In genomic region chr15:31365032-31365654, GRCh38 we compare ENCODE assay signal across 8 cellular contexts. TPM values are rescaled to one million over a fixed set of nuclear protein-coding genes. Genes with fewer than 3 reads are reported as not detected.
DNase-seq lines count a peak whose midpoint lies in the region; ATAC-seq, FAIRE-seq and TF ChIP-seq lines count a peak whose summit lies in the region.

No MANE protein-coding gene starts in this region.

- H3K36me3 ChIP-seq in K562 (ENCODE audit: control insufficient read depth, insufficient read depth, low read length), result no peaks in the 10 kb centered on the region
- no peaks in the 10 kb centered on the region for H3K36me3 ChIP-seq in mesendoderm (ENCODE audit: control insufficient read depth, insufficient read depth, low read length)
- no peaks in the 10 kb centered on the region for H3K36me3 ChIP-seq in tibial nerve

- H3K4me1 ChIP-seq in K562 (replicated peaks in 1 of 2; ENCODE audit: control insufficient read depth in 2 of 2, insufficient read depth in 2 of 2, low read length in 2 of 2), result peaks cover 39 to 52% of the 10 kb centered on the region in 2 experiments
- peaks cover 29% of the 10 kb centered on the region for H3K4me1 ChIP-seq in mesendoderm (ENCODE audit: control insufficient read depth, low read depth, low read length)
- peaks cover 0 to 93% (median 76%) of the 10 kb centered on the region in 4 donors for H3K4me1 ChIP-seq in tibial nerve

- H3K27me3 Mint-ChIP-seq in activated naive CD4-positive, alpha-beta T cell treated with anti-CD3 and anti-CD28 coated beads for 36 hours (ENCODE audit: low read depth), result no peaks in the 10 kb centered on the region

- no peak for DNase-seq in activated naive CD4-positive, alpha-beta T cell treated with anti-CD3 and anti-CD28 coated beads for 36 hours
- DNase-seq in activated naive CD4-positive, alpha-beta T cell treated with Interleukin-2 at 50 U/mL for 16 hours, result no peak
- DNase-seq in K562 (ENCODE audit: extremely low read depth in 1 of 4, low spot score in 3 of 4), result no peak
- no peak for DNase-seq in mesendoderm
- DNase-seq in tibial nerve (ENCODE audit: low spot score in 2 of 2), result no peak
- no peak for DNase-seq in glomerular visceral epithelial cell (ENCODE audit: extremely low spot score)
- DNase-seq in SK-N-DZ (ENCODE audit: low spot score), result no peak

- H2BK5ac ChIP-seq in mesendoderm (ENCODE audit: low read length), result no peak overlapping the region

- H3K9me3 ChIP-seq in K562 (replicated peaks; ENCODE audit: control insufficient read depth, insufficient read depth, low read depth, low read length), result peaks cover 6% of the 10 kb centered on the region
- no peaks in the 10 kb centered on the region for H3K9me3 ChIP-seq in tibial nerve

- H3K79me2 ChIP-seq in K562 (ENCODE audit: control insufficient read depth, insufficient read depth, low read length), result peaks cover 7% of the 10 kb centered on the region; the same call in 1 of the 3 replicates
- peaks cover 5% of the 10 kb centered on the region for H3K79me2 ChIP-seq in mesendoderm (ENCODE audit: control insufficient read depth, insufficient read depth, low read length)

- H3K27me3 ChIP-seq in K562 (ENCODE audit: control insufficient read depth in 2 of 2, insufficient read depth in 2 of 2, low read length in 2 of 2) (no peaks in the 10 kb centered on the region), mesendoderm (ENCODE audit: insufficient read depth, low read length, poor library complexity) (no peaks in the 10 kb centered on the region), tibial nerve (no peaks in the 10 kb centered on the region)

- no peak overlapping the region for H4K8ac ChIP-seq in mesendoderm (ENCODE audit: low read depth, low read length)

- H3K4ac ChIP-seq in mesendoderm (ENCODE audit: low read depth, low read length), result peak overlapping the region; percentile 57

- peaks cover 12% of the 10 kb centered on the region for H3K36me3 Mint-ChIP-seq in activated naive CD4-positive, alpha-beta T cell treated with anti-CD3 and anti-CD28 coated beads for 36 hours (ENCODE audit: low read depth)

- peak overlapping the region; percentile 25 for H2AK5ac ChIP-seq in mesendoderm (ENCODE audit: low read length)

- no peak overlapping the region for H4K5ac ChIP-seq in mesendoderm (ENCODE audit: low read length)

- peak overlapping the region; percentile 91 for H2AFZ ChIP-seq in K562 (ENCODE audit: low read depth, low read length)

- TF ChIP-seq POLR2A in K562 (conservative IDR thresholded peaks at IDR 0.05) (no peak), tibial nerve (IDR thresholded peaks at IDR 0.05) (no peak)

- WGBS in K562 (ENCODE audit: insufficient coverage, low coverage, missing lambda C conversion rate), result 63% methylated on average over 8 of the region's 10 CpGs
- no CpG with 5 or more reads among the region's 10 CpGs for WGBS in mesendoderm (ENCODE audit: extremely low coverage, insufficient coverage, low lambda C conversion rate)
- 61 to 69% methylated on average over 10 of the region's 10 CpGs for WGBS in tibial nerve, 2 donors

- POLR2A ChIA-PET in K562 (lab: Yijun Ruan, JAX), result interaction anchor here (0.6 to 3.2 kb wide), 4 partner anchors 15 to 739 kb away, joined by 3 to 12 read pairs (median 3); partner anchors contain the start of gene ARHGAP11B

- H3K56ac ChIP-seq in mesendoderm (ENCODE audit: low read length), result peak overlapping the region; percentile 82

- H3K9me3 Mint-ChIP-seq in activated naive CD4-positive, alpha-beta T cell treated with anti-CD3 and anti-CD28 coated beads for 36 hours, result peaks cover 2% of the 10 kb centered on the region

- no peaks in the 10 kb centered on the region for H4K20me1 ChIP-seq in K562 (replicated peaks; ENCODE audit: control insufficient read depth, insufficient read depth, low read length)

- in situ Hi-C loops in K562 (cut with MboI), result no loop called here

- H2BK15ac ChIP-seq in mesendoderm (replicated peaks; ENCODE audit: low read depth), result no peak overlapping the region

- H3K18ac ChIP-seq in mesendoderm (ENCODE audit: low read length), result peak overlapping the region; percentile 43

- H3K79me1 ChIP-seq in mesendoderm (ENCODE audit: low read length), result peaks cover 11% of the 10 kb centered on the region

- intact Hi-C loops in activated naive CD4-positive, alpha-beta T cell treated with anti-CD3 and anti-CD28 coated beads for 36 hours (cut with micrococcal nuclease), result loop anchor here (1.0 to 5.0 kb wide), 5 partner anchors 27 to 149 kb away; no protein-coding TSS in a partner anchor
- intact Hi-C loops in K562 (cut with micrococcal nuclease), result loop anchor here (2.0 to 5.0 kb wide), 2 partner anchors 38 to 70 kb away; partner anchors contain the start of gene KLF13

- no peak for TF ChIP-seq EP300 in K562 (IDR thresholded peaks at IDR 0.05; ENCODE audit: low read length)
- no peak for TF ChIP-seq EP300 in tibial nerve (IDR thresholded peaks at IDR 0.05)

- peak; percentile 35 for FAIRE-seq in K562 (lab: Jason Lieb, UNC)

- TF ChIP-seq CTCF in K562 (IDR thresholded peaks at IDR 0.05 in 2 of 3, conservative IDR thresholded peaks at IDR 0.05 in 1 of 3; ENCODE audit: insufficient read depth in 2 of 3, low read depth in 1 of 3, low read length in 3 of 3) (no peak), tibial nerve (IDR thresholded peaks at IDR 0.05) (no peak)

- peak overlapping the region; percentile 59 to 90 for H3K9ac ChIP-seq in K562 (ENCODE audit: insufficient read depth in 1 of 2, low read depth in 2 of 2, low read length in 2 of 2)
- H3K9ac ChIP-seq in mesendoderm (ENCODE audit: low read length), result no peak overlapping the region

- CTCF ChIA-PET in activated naive CD4-positive, alpha-beta T cell treated with anti-CD3 and anti-CD28 coated beads for 36 hours (lab: Charles Lee), result interaction anchor here (0.7 to 11.3 kb wide), 23 partner anchors 7 to 150 kb away, joined by 3 to 165 read pairs (median 5); partner anchors contain the start of gene KLF13
- CTCF ChIA-PET in K562 (lab: Yijun Ruan, JAX; ENCODE audit: low intra/inter-chr PET ratio), result interaction anchor here (0.7 kb wide), 1 partner anchor 70 kb away, joined by 3 read pairs; no protein-coding TSS in a partner anchor

- H3K4me3 Mint-ChIP-seq in activated naive CD4-positive, alpha-beta T cell treated with anti-CD3 and anti-CD28 coated beads for 36 hours, result peak overlapping the region; percentile 74

- no peak for TF ChIP-seq RAD21 in K562 (CRISPR knock-in tag; conservative IDR thresholded peaks at IDR 0.05 in 1 of 2, IDR thresholded peaks at IDR 0.05 in 1 of 2)

- H3K27ac Mint-ChIP-seq in activated naive CD4-positive, alpha-beta T cell treated with anti-CD3 and anti-CD28 coated beads for 36 hours, result peak overlapping the region; percentile 99

- BruUV-seq in K562 (replicated peaks; lab: Mats Ljungman, UMichigan), result no TSS peak

- no peak overlapping the region for H3K23ac ChIP-seq in mesendoderm (ENCODE audit: low read length)

- H3K4me3 ChIP-seq in K562 (no peak overlapping the region), mesendoderm (ENCODE audit: low read length) (no peak overlapping the region), tibial nerve (peak overlapping the region in 3 of 4 donors; percentile 16 to 49 (median 24))

- no peak overlapping the region for H2BK120ac ChIP-seq in mesendoderm (ENCODE audit: low read depth, low read length)

- H3K27ac ChIP-seq in K562 (ENCODE audit: extremely low read depth, low read depth, low read length), result peak overlapping the region; percentile 84
- H3K27ac ChIP-seq in mesendoderm (ENCODE audit: low read depth, low read length), result no peak overlapping the region
- peak overlapping the region; percentile 90 to 95 (median 94) for H3K27ac ChIP-seq in tibial nerve

- H3K4me2 ChIP-seq in K562 (ENCODE audit: insufficient read depth, low read length) (peak overlapping the region; percentile 52), mesendoderm (ENCODE audit: low read length) (no peak overlapping the region)

- no peak for ATAC-seq in K562
- ATAC-seq in GM19467 (IDR thresholded peaks at IDR 0.05; ENCODE audit: unreplicated experiment), result no peak

- peaks cover 97% of the 10 kb centered on the region for H3K4me1 Mint-ChIP-seq in activated naive CD4-positive, alpha-beta T cell treated with anti-CD3 and anti-CD28 coated beads for 36 hours (ENCODE audit: low read depth)

- no peaks in the 10 kb centered on the region for H3K9me1 ChIP-seq in K562 (ENCODE audit: control insufficient read depth, insufficient read depth, low read length)

TF ChIP-seq in K562, 482 proteins besides CTCF, POLR2A, EP300 and RAD21 (continues in another document):
- TF ChIP-seq ZKSCAN1 (IDR thresholded peaks at IDR 0.05; ENCODE audit: low read depth, low read length), result no peak
- TF ChIP-seq TAF15 (IDR thresholded peaks at IDR 0.05; ENCODE audit: low read depth, low read length), result no peak
- no peak for TF ChIP-seq ZBED1 (IDR thresholded peaks at IDR 0.05)
- no peak for TF ChIP-seq ZNF780A (CRISPR knock-in tag; IDR thresholded peaks at IDR 0.05)
- TF ChIP-seq MCM2 (IDR thresholded peaks at IDR 0.05; ENCODE audit: low read depth), result no peak
- no peak for TF ChIP-seq ZFPM2 (CRISPR knock-in tag; IDR thresholded peaks at IDR 0.05)
- TF ChIP-seq CEBPG (CRISPR knock-in tag; IDR thresholded peaks at IDR 0.05), result no peak
- TF ChIP-seq CEBPG (tag; conservative IDR thresholded peaks at IDR 0.05 in 1 of 2, IDR thresholded peaks at IDR 0.05 in 1 of 2), result no peak

RNA-seq across cellular contexts. Expression of gene KLF13, which starts 38.5 kb away (rescaled TPM):
- total RNA-seq in activated naive CD4-positive, alpha-beta T cell treated with anti-CD3 and anti-CD28 coated beads for 36 hours, result 100 to 1,000 TPM; 115 to 121 TPM
- 3.0 and 4.1 TPM in 2 replicates for total RNA-seq in K562 (2011; cell fraction: chromatin; rRNA removed; ENCODE audit: low replicate concordance)
- 3.0 and 4.2 TPM in 2 replicates for total RNA-seq in K562 (2011; cell fraction: nucleolus; rRNA removed)
- 6.4 and 7.3 TPM in 2 replicates for total RNA-seq in K562 (2011; cell fraction: nucleoplasm; rRNA removed)
- total RNA-seq in K562 (2014; rRNA removed) (6.4 and 6.5 TPM in 2 replicates), K562 (2014; rRNA removed; fragmentation: Illumina TruSeq; extraction: Trizol) (8.1 and 9.6 TPM in 2 replicates), K562 (2015; rRNA removed; fragmentation: Illumina TruSeq; extraction: Trizol) (4.5 and 6.1 TPM in 2 replicates), K562 (2021) (10.5 and 13.6 TPM in 2 replicates), tibial nerve (10 to 100 TPM; 61.2 to 77.9 (median 75.1) TPM)
- polyA plus RNA-seq in K562 (2011; rRNA removed) (4.1 and 4.8 TPM in 2 replicates), K562 (2014; fragmentation: Illumina TruSeq; extraction: Trizol) (5.9 TPM in 2 replicates), K562 (2014; fragmentation: Nextera tagmentation; extraction: Ambion mirVana) (1 to 10 TPM; 1.8 to 2.2 TPM), K562 (2014; rRNA removed) (3.0 and 3.3 TPM in 2 replicates)
- polyA plus RNA-seq in K562 (2011; cell fraction: cytosol; rRNA removed), result 2.1 and 2.7 TPM in 2 replicates
- polyA plus RNA-seq in K562 (2011; cell fraction: nucleus; rRNA removed), result 1.3 and 2.2 TPM in 2 replicates
- polyA plus RNA-seq in K562 (2012), result 6.4 and 7.3 TPM in 2 replicates
- polyA minus RNA-seq in K562 (2011; rRNA and poly(A)+ RNA removed), result 4.6 and 5.4 TPM in 2 replicates
- 3.5 and 4.4 TPM in 2 replicates for polyA minus RNA-seq in K562 (2011; cell fraction: cytosol; rRNA and poly(A)+ RNA removed)
- 1.00 and 1.3 TPM in 2 replicates for polyA minus RNA-seq in K562 (2011; cell fraction: nucleus; rRNA and poly(A)+ RNA removed)
- 28.4 TPM for polyA plus RNA-seq in mesendoderm (2013, experiment 1 of 2)
- polyA plus RNA-seq in mesendoderm (2013, experiment 2 of 2), result 29.2 TPM
- 65.3 and 76.1 TPM in 2 replicates for polyA plus RNA-seq in SK-N-DZ (2014; cell fraction: cytosol; rRNA removed)
- 26.8 and 37.7 TPM in 2 replicates for polyA plus RNA-seq in SK-N-DZ (2014; cell fraction: nucleus; rRNA removed)

Comparison
In these comparisons a context has a peak if more than half of its experiments do, and no peak if none do; other contexts are left out.
1. H3K4me3 ChIP-seq: peak in tibial nerve (3 of 4); none in K562 (single experiment) and mesendoderm (single experiment).
2. RNA of gene KLF13, which starts 38.5 kb away (total RNA-seq): 115 to 121 TPM in activated naive CD4-positive, alpha-beta T cell treated with anti-CD3 and anti-CD28 coated beads for 36 hours and 61.2 to 77.9 TPM in tibial nerve; 3.0 to 13.6 TPM in K562; every median in the first group is over 4 times any median in the second.